ENCODE assay signal across 14 cellular contexts in the genomic region with DNA sequence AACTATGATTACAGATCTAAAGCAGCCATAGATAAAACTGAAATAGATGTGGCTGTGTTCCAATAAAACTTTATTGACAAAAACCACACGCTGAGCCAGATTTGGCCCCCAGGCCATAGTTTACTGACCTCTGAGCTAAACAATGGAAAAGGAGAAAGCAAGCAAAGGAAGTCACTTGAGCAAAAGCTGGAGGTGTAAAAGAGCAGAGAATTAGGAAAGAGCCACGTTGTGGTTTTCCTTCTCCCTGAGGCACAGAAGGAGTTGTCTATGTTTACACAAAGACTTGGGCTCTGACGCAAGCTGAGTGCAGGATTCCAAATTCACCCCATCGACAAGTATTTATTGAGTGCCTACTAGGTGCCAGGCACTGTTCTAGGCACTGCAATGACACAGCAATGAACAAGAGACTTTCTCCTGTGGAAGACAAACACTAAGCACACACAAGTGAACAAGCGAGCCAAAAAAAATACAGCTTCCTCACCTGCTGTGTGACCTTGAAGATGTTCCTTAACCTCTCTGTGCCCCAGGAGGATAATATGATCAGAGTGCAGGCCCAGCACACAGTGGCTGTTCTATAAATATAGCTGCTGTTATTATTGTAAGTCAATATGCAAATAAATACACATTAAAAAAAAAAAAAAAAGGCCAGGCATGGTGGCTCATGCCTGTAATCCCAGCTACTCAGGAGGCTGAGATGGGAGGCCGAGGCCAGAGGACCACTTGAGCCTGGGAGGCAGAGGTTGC.
A peak's percentile ranks its signal among the peaks of the same experiment; 100 is the strongest.
DNase-seq lines count a peak whose midpoint lies in the region; ATAC-seq, FAIRE-seq and TF ChIP-seq lines count a peak whose summit lies in the region.
"Had no signal": no experiment of that assay in that cellular context is flagged by ENCODE, and none has a peak within 500 bp of the region (broad histone marks: within the 10 kb centered on the region; RNA-seq: fewer than 3 reads in every experiment).

No MANE protein-coding gene starts in this region.

- no peak overlapping the region for H3K4me3 ChIP-seq in BLaER1 treated with 17β-estradiol and CSF1 and Interleukin-3, amounts not matched to agents 10 nM and 100 nM
- H3K4me3 ChIP-seq in astrocyte of the spinal cord (ENCODE audit: low read depth, low read length) (no peak overlapping the region), keratinocyte (ENCODE audit: control insufficient read depth in 2 of 3, extremely low read depth in 1 of 3, insufficient read depth in 2 of 3, low read depth in 1 of 3, low read length in 3 of 3) (no peak overlapping the region)
- H3K4me3 ChIP-seq: coronary artery had no signal

- no peaks in the 10 kb centered on the region for H3K36me3 ChIP-seq in BLaER1 treated with 17β-estradiol and CSF1 and Interleukin-3, amounts not matched to agents 10 nM and 100 nM
- no peaks in the 10 kb centered on the region for H3K36me3 ChIP-seq in keratinocyte (ENCODE audit: control insufficient read depth in 2 of 2, extremely low read depth in 1 of 2, insufficient read depth in 2 of 2, low read length in 2 of 2)

- no peaks in the 10 kb centered on the region for H3K9me1 ChIP-seq in keratinocyte (ENCODE audit: control insufficient read depth, extremely low read depth, insufficient read depth, low read length)

- peak overlapping the region in 10 of 11 experiments; percentile 23 to 69 (median 52); a peak in 18 of 22 replicates for H3K4me2 ChIP-seq in BLaER1 treated with 17β-estradiol and CSF1 and Interleukin-3, amounts not matched to agents 10 nM and 100 nM
- H3K4me2 ChIP-seq in keratinocyte (ENCODE audit: control insufficient read depth, extremely low read depth, insufficient read depth, low read depth, low read length), result no peak overlapping the region

- peaks cover 5 to 74% (median 48%) of the 10 kb centered on the region in 10 experiments; a peak in 17 of 20 replicates for H3K4me1 ChIP-seq in BLaER1 treated with 17β-estradiol and CSF1 and Interleukin-3, amounts not matched to agents 10 nM and 100 nM
- peaks cover 64% of the 10 kb centered on the region for H3K4me1 ChIP-seq in keratinocyte (ENCODE audit: control insufficient read depth, extremely low read depth, insufficient read depth, low read length)

- H4K20me1 ChIP-seq in BLaER1 treated with 17β-estradiol and CSF1 and Interleukin-3, amounts not matched to agents 10 nM and 100 nM, result no peaks in the 10 kb centered on the region
- H4K20me1 ChIP-seq in keratinocyte (ENCODE audit: control insufficient read depth, extremely low read depth, insufficient read depth, low read length), result no peaks in the 10 kb centered on the region

- H2AFZ ChIP-seq in keratinocyte (ENCODE audit: control insufficient read depth, low read length), result no peak overlapping the region

- H3K27ac ChIP-seq in BLaER1 treated with 17β-estradiol and CSF1 and Interleukin-3, amounts not matched to agents 10 nM and 100 nM, result peak overlapping the region; percentile 27 to 72 (median 54); a peak in 16 of 22 replicates
- peak overlapping the region; percentile 53 for H3K27ac ChIP-seq in keratinocyte (ENCODE audit: control insufficient read depth, insufficient read depth, low read length)
- H3K27ac ChIP-seq: coronary artery had no signal

- FAIRE-seq in keratinocyte (lab: Jason Lieb, UNC), result peak; percentile 75
- FAIRE-seq: GM18507 had no signal

- dilution Hi-C loops in keratinocyte (cut with MboI; ENCODE audit: extremely low pct_ligation_motif_present, low sequenced_read_pairs), result no loop called here

- in situ Hi-C loops in astrocyte of the spinal cord (cut with HindIII; ENCODE audit: low sequenced_read_pairs), result no loop called here

- no peak for TF ChIP-seq CTCF in astrocyte of the spinal cord (IDR thresholded peaks at IDR 0.05; ENCODE audit: low read depth, low read length)
- TF ChIP-seq CTCF in keratinocyte (optimal IDR thresholded peaks at IDR 0.05 in 1 of 3, IDR thresholded peaks at IDR 0.05 in 1 of 3, conservative IDR thresholded peaks at IDR 0.05 in 1 of 3; ENCODE audit: extremely low read depth in 1 of 3, insufficient read depth in 2 of 3, low read length in 3 of 3), result no peak

- DNase-seq in M059J (ENCODE audit: low read depth), result peak; percentile 98
- peak; percentile 57 for DNase-seq in astrocyte of the spinal cord (ENCODE audit: low read depth, low spot score)
- no peak for DNase-seq in keratinocyte (ENCODE audit: low read depth, low spot score)
- DNase-seq in stimulated activated CD4-positive, alpha-beta T cell treated with anti-CD3 and anti-CD28 coated beads, Interleukin-15, amount 100 ng/mL, for 24 hours, result no peak
- DNase-seq in activated CD4-positive, alpha-beta T cell treated with anti-CD3 and anti-CD28 coated beads for 1 hour, result no peak
- DNase-seq: activated B cell treated with CpG ODN at 0.5 μM for 24 hours; activated effector memory CD4-positive, alpha-beta T cell treated with Interleukin-2 at 50 U/mL for 16 hours; DMS 273 treated with DMSO at 0.1 percent for 48 hours; NCI-H1092 treated with DMSO at 0.1 percent for 48 hours had no signal

- H3K9ac ChIP-seq in BLaER1 treated with 17β-estradiol and CSF1 and Interleukin-3, amounts not matched to agents 10 nM and 100 nM, result peak overlapping the region in 3 of 11 experiments; percentile 14 to 44 (median 30); a peak in 4 of 22 replicates
- H3K9ac ChIP-seq in keratinocyte (ENCODE audit: control insufficient read depth, extremely low read depth, insufficient read depth, low read length), result no peak overlapping the region

- H3K9me3 ChIP-seq in BLaER1 treated with 17β-estradiol and CSF1 and Interleukin-3, amounts not matched to agents 10 nM and 100 nM (replicated peaks in 1 of 11), result no peaks in the 10 kb centered on the region
- no peaks in the 10 kb centered on the region for H3K9me3 ChIP-seq in keratinocyte (ENCODE audit: control insufficient read depth, low read depth, low read length)

- ATAC-seq in HG03280 (IDR thresholded peaks at IDR 0.05; ENCODE audit: unreplicated experiment) (no peak), GM18517 (IDR thresholded peaks at IDR 0.05; ENCODE audit: unreplicated experiment) (no peak)

- no peaks in the 10 kb centered on the region for H3K79me2 ChIP-seq in keratinocyte (ENCODE audit: control insufficient read depth, insufficient read depth, low read length)

- H3K27me3 ChIP-seq in BLaER1 treated with 17β-estradiol and CSF1 and Interleukin-3, amounts not matched to agents 10 nM and 100 nM, result no peaks in the 10 kb centered on the region
- H3K27me3 ChIP-seq in keratinocyte (ENCODE audit: control insufficient read depth, extremely low read depth, insufficient read depth, low read length), result no peaks in the 10 kb centered on the region

Comparison
In these comparisons a context has a peak if more than half of its experiments do, and no peak if none do; other contexts are left out.
1. DNase-seq: peak in M059J (single experiment) and astrocyte of the spinal cord (single experiment); none in keratinocyte (single experiment), stimulated activated CD4-positive, alpha-beta T cell treated with anti-CD3 and anti-CD28 coated beads, Interleukin-15, amount 100 ng/mL, for 24 hours (single experiment) and activated CD4-positive, alpha-beta T cell treated with anti-CD3 and anti-CD28 coated beads for 1 hour (single experiment).